ENCODE assay signal across 19 cellular contexts in the genomic region with DNA sequence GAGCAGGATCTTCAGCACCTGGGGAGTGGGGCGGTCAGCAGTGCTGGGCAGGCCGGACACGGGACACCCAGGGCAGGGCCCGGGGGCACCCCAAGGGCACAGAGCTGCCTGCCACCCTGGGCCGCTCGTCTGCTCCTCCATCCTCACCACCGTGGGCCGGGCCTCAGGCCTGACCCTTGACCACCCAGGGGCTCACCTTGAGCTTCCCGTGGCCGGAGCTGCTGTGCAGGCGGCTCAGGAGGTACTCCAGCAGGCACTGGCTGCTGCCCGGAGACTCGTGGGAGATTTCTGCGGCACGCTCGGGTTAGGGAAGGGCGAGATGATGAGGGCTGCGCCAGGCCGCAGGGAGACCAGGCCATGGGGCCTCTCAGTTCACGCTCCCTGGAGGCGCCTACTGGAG. TPM values are rescaled to one million over a fixed set of nuclear protein-coding genes. Genes with fewer than 3 reads are reported as not detected.
DNase-seq lines count a peak whose midpoint lies in the region; ATAC-seq and TF ChIP-seq lines count a peak whose summit lies in the region.
"Had no signal": no experiment of that assay in that cellular context is flagged by ENCODE, and none has a peak within 500 bp of the region (broad histone marks: within the 10 kb centered on the region; RNA-seq: fewer than 3 reads in every experiment).

No MANE protein-coding gene starts in this region.

- H3K4me3 Mint-ChIP-seq in WTC11, result 0 out of 2 replicates have a peak overlapping the region, but pooled peaks have one; percentile 70
- no peak overlapping the region for H3K4me3 Mint-ChIP-seq in activated naive CD8-positive, alpha-beta T cell treated with anti-CD3 and anti-CD28 coated beads, Interleukin-2, amount 50 U/mL, for 24 hours

- no peaks in the 10 kb centered on the region for H3K36me3 Mint-ChIP-seq in WTC11
- H3K36me3 Mint-ChIP-seq in activated naive CD8-positive, alpha-beta T cell treated with anti-CD3 and anti-CD28 coated beads, Interleukin-2, amount 50 U/mL, for 24 hours (ENCODE audit: low read depth), result peaks cover 14% of the 10 kb centered on the region

- no peaks in the 10 kb centered on the region for H3K9me3 Mint-ChIP-seq in WTC11
- no peaks in the 10 kb centered on the region for H3K9me3 Mint-ChIP-seq in activated naive CD8-positive, alpha-beta T cell treated with anti-CD3 and anti-CD28 coated beads, Interleukin-2, amount 50 U/mL, for 24 hours

- no peak overlapping the region for H3K4ac ChIP-seq in mesenchymal stem cell (ENCODE audit: low read depth in 1 of 2, low read length in 2 of 2)

- no peak overlapping the region for H3K18ac ChIP-seq in mesenchymal stem cell (ENCODE audit: low read depth in 1 of 2, low read length in 2 of 2)

- H4K91ac ChIP-seq in mesenchymal stem cell (ENCODE audit: low read length), result no peak overlapping the region

- no peak overlapping the region for H2BK12ac ChIP-seq in mesenchymal stem cell (ENCODE audit: low read length in 2 of 2)

- no peak overlapping the region for H2BK120ac ChIP-seq in mesenchymal stem cell (ENCODE audit: low read depth, low read length)

- H2BK5ac ChIP-seq in mesenchymal stem cell (ENCODE audit: low read depth, low read length, poor library complexity, severe bottlenecking), result no peak overlapping the region

- no peaks in the 10 kb centered on the region for H3K9me3 ChIP-seq in mesenchymal stem cell (ENCODE audit: control insufficient read depth, low read length)

- no peak overlapping the region for H3K27ac Mint-ChIP-seq in WTC11
- no peak overlapping the region for H3K27ac Mint-ChIP-seq in activated naive CD8-positive, alpha-beta T cell treated with anti-CD3 and anti-CD28 coated beads, Interleukin-2, amount 50 U/mL, for 24 hours

- no peak overlapping the region for H2AK5ac ChIP-seq in mesenchymal stem cell (ENCODE audit: low read length, severe bottlenecking)

- no peaks in the 10 kb centered on the region for H3K27me3 Mint-ChIP-seq in WTC11 (ENCODE audit: low read depth)
- H3K27me3 Mint-ChIP-seq in activated naive CD8-positive, alpha-beta T cell treated with anti-CD3 and anti-CD28 coated beads, Interleukin-2, amount 50 U/mL, for 24 hours, result no peaks in the 10 kb centered on the region

- H3K14ac ChIP-seq in mesenchymal stem cell (ENCODE audit: low read length in 2 of 2), result no peak overlapping the region

- no peaks in the 10 kb centered on the region for H3K27me3 ChIP-seq in mesenchymal stem cell (ENCODE audit: control insufficient read depth in 1 of 2, insufficient read depth in 1 of 2, low read length in 2 of 2)

- H3K36me3 ChIP-seq in mesenchymal stem cell (ENCODE audit: control insufficient read depth in 1 of 2, insufficient read depth in 2 of 2, low read depth in 1 of 2, low read length in 2 of 2), result peaks cover 12 to 66% of the 10 kb centered on the region in 2 experiments

- H2AFZ ChIP-seq in mesenchymal stem cell (ENCODE audit: low read depth, low read length), result no peak overlapping the region

- WGBS in mesenchymal stem cell, result 98% methylated on average over 21 of the region's 21 CpGs

- peaks cover 75% of the 10 kb centered on the region for H3K79me1 ChIP-seq in mesenchymal stem cell (replicated peaks; ENCODE audit: low read length, poor library complexity, severe bottlenecking)

- ATAC-seq in Right ventricle myocardium inferior, result no peak
- ATAC-seq in left ventricle myocardium superior, result no peak
- ATAC-seq in WTC11, result no peak
- no peak for ATAC-seq in HG02642 (IDR thresholded peaks at IDR 0.05; ENCODE audit: poor library complexity, unreplicated experiment)
- no peak for ATAC-seq in activated naive CD8-positive, alpha-beta T cell treated with anti-CD3 and anti-CD28 coated beads, Interleukin-2, amount 50 U/mL, for 24 hours
- ATAC-seq: Panc1, SK-N-SH treated with all-trans-retinoic acid at 6 μM for 48 hours had no signal

- peaks cover 40% of the 10 kb centered on the region for H3K4me1 ChIP-seq in mesenchymal stem cell (ENCODE audit: control insufficient read depth, insufficient read depth, low read depth, low read length)

- intact Hi-C loops in Right ventricle myocardium inferior (cut with DNase I) (loop anchor here (5.0 kb wide), 1 partner anchor 204 kb away; no protein-coding TSS in a partner anchor), left ventricle myocardium superior (cut with micrococcal nuclease) (no loop called here)

- H3K9ac ChIP-seq in mesenchymal stem cell (ENCODE audit: low read length), result peak overlapping the region; percentile 32

- TF ChIP-seq CTCF in WTC11 (IDR thresholded peaks at IDR 0.05), result no peak

- CTCF ChIA-PET in WTC11 (lab: Charles Lee), result no interaction called here

- POLR2A ChIA-PET in WTC11 (lab: Charles Lee), result no interaction called here

- no peak overlapping the region for H3K4me2 ChIP-seq in mesenchymal stem cell (ENCODE audit: low read length, poor library complexity, severe bottlenecking)

- H3K23ac ChIP-seq in mesenchymal stem cell (ENCODE audit: low read length in 2 of 2), result no peak overlapping the region

- H4K8ac ChIP-seq in mesenchymal stem cell (ENCODE audit: low read length), result no peak overlapping the region

- no peak overlapping the region for H3K27ac ChIP-seq in mesenchymal stem cell (ENCODE audit: low read length, poor library complexity, severe bottlenecking)

- H3K4me3 ChIP-seq in mesenchymal stem cell (ENCODE audit: insufficient read depth in 1 of 2, low read depth in 1 of 2, low read length in 2 of 2), result no peak overlapping the region

- no peak overlapping the region for H2BK15ac ChIP-seq in mesenchymal stem cell (ENCODE audit: low read depth, poor library complexity, severe bottlenecking)

- DNase-seq in Right ventricle myocardium inferior (ENCODE audit: missing footprints) (peak; percentile 59), left ventricle myocardium superior (no peak), WTC11 (ENCODE audit: low spot score) (no peak), mesenchymal stem cell (no peak), globus pallidus (ENCODE audit: low spot score) (no peak), mucosa of gallbladder (ENCODE audit: low spot score) (no peak)
- no peak for DNase-seq in activated naive CD8-positive, alpha-beta T cell treated with anti-CD3 and anti-CD28 coated beads, Interleukin-2, amount 50 U/mL, for 24 hours
- DNase-seq: DMS79 treated with DMSO at 0.1 percent for 48 hours, GDM1, Karpas-422, NCI-H1105 treated with DMSO at 0.1 percent for 48 hours, NCI-H187 treated with DMSO at 0.1 percent for 48 hours, NCI-H2171, NCI-H446 treated with DMSO at 0.1 percent for 48 hours, NCI-H748 treated with DMSO at 0.1 percent for 48 hours, SHP77 had no signal

- H3K4me1 Mint-ChIP-seq in WTC11, result peaks cover 21% of the 10 kb centered on the region
- H3K4me1 Mint-ChIP-seq in activated naive CD8-positive, alpha-beta T cell treated with anti-CD3 and anti-CD28 coated beads, Interleukin-2, amount 50 U/mL, for 24 hours, result peaks cover 29% of the 10 kb centered on the region

TF ChIP-seq in WTC11, 78 proteins besides CTCF, POLR2A, EP300 and RAD21:
- TF ChIP-seq CREB1 (CRISPR knock-in tag; IDR thresholded peaks at IDR 0.05) (no peak), FOXP1 (CRISPR knock-in tag; IDR thresholded peaks at IDR 0.05; ENCODE audit: borderline replicate concordance) (no peak), CBFB (CRISPR knock-in tag; IDR thresholded peaks at IDR 0.05; ENCODE audit: low read depth) (no peak), USF1 (CRISPR knock-in tag; IDR thresholded peaks at IDR 0.05) (no peak), TEAD4 (CRISPR knock-in tag; IDR thresholded peaks at IDR 0.05) (no peak), USF2 (CRISPR knock-in tag; IDR thresholded peaks at IDR 0.05) (no peak), E2F1 (CRISPR knock-in tag; IDR thresholded peaks at IDR 0.05) (no peak)

RNA-seq across cellular contexts. Expression of gene TEPSIN, which starts 2.1 kb away (rescaled TPM):
- total RNA-seq in Right ventricle myocardium inferior (11.1 TPM), left ventricle myocardium superior (13.8 TPM), WTC11 (2021) (32.2 to 40.7 TPM (median 35.4 TPM) in 3 replicates), mucosa of gallbladder (57.9 TPM)
- polyA plus RNA-seq in mesenchymal stem cell (2013, experiment 1 of 2), result 17.7 TPM
- polyA plus RNA-seq in mesenchymal stem cell (2013, experiment 2 of 2), result 18.9 TPM

RNA-seq across cellular contexts. Expression of gene NDUFAF8, which starts 2.3 kb away (rescaled TPM):
- total RNA-seq in Right ventricle myocardium inferior (58.0 TPM), left ventricle myocardium superior (53.7 TPM), WTC11 (2021) (58.6 to 73.0 TPM (median 59.9 TPM) in 3 replicates), mucosa of gallbladder (38.1 TPM)
- 206 TPM for polyA plus RNA-seq in mesenchymal stem cell (2013, experiment 1 of 2)
- polyA plus RNA-seq in mesenchymal stem cell (2013, experiment 2 of 2), result 215 TPM

RNA-seq across cellular contexts. Expression of gene CEP131, which starts 14.0 kb away (rescaled TPM):
- total RNA-seq in Right ventricle myocardium inferior (8.9 TPM), left ventricle myocardium superior (13.6 TPM), WTC11 (2021) (32.4 to 35.2 TPM (median 34.3 TPM) in 3 replicates), mucosa of gallbladder (12.7 TPM)
- polyA plus RNA-seq in mesenchymal stem cell (2013, experiment 1 of 2), result 4.5 TPM
- 4.3 TPM for polyA plus RNA-seq in mesenchymal stem cell (2013, experiment 2 of 2)

RNA-seq across cellular contexts. Expression of gene SLC38A10, which starts 58.3 kb away (rescaled TPM):
- total RNA-seq in Right ventricle myocardium inferior (44.6 TPM), left ventricle myocardium superior (46.6 TPM), WTC11 (2021) (47.0 to 62.4 TPM (median 53.9 TPM) in 3 replicates), mucosa of gallbladder (135 TPM)
- polyA plus RNA-seq in mesenchymal stem cell (2013, experiment 1 of 2), result 54.5 TPM
- 52.5 TPM for polyA plus RNA-seq in mesenchymal stem cell (2013, experiment 2 of 2)
